Comparison of ENCODE assay signal across 1 cellular context in genomic region chr4:76226418-76226817, GRCh38.
TF ChIP-seq lines count a peak whose summit lies in the region.

No MANE protein-coding gene starts in this region.

TF ChIP-seq in HepG2, 621 proteins besides CTCF, POLR2A, EP300 and RAD21 (continued from another document):
- TF ChIP-seq POGK (CRISPR knock-in tag; conservative IDR thresholded peaks at IDR 0.05): no peak
